In genomic region chr14:102694530-102695171, GRCh38 we compare ENCODE assay signal across 8 cellular contexts.
DNase-seq lines count a peak whose midpoint lies in the region; ATAC-seq, FAIRE-seq and TF ChIP-seq lines count a peak whose summit lies in the region.

No MANE protein-coding gene starts in this region.

- 28 to 31% (median 30%) methylated on average over 8 of the region's 8 CpGs for WGBS in small intestine, 3 donors

- peaks cover 2 to 8% of the 10 kb centered on the region in 2 donors for H3K4me1 ChIP-seq in small intestine (ENCODE audit: control insufficient read depth in 2 of 2, insufficient read depth in 1 of 2, low read depth in 1 of 2, low read length in 1 of 2)

- H3K4me3 ChIP-seq in astrocyte of the spinal cord (ENCODE audit: low read depth, low read length), result no peak overlapping the region
- no peak overlapping the region for H3K4me3 ChIP-seq in small intestine (ENCODE audit: low read depth in 1 of 2, low read length in 2 of 2)

- in situ Hi-C loops in astrocyte of the spinal cord (cut with HindIII; ENCODE audit: low sequenced_read_pairs), result no loop called here

- H3K27ac ChIP-seq in small intestine (ENCODE audit: low read depth in 1 of 2, low read length in 1 of 2), result no peak overlapping the region

- H3K36me3 ChIP-seq in small intestine (ENCODE audit: control insufficient read depth in 2 of 2, insufficient read depth in 2 of 2, low read length in 2 of 2), result no peaks in the 10 kb centered on the region

- FAIRE-seq in small intestine (lab: Jason Lieb, UNC), result peak; percentile 15

- peak; percentile 76 for DNase-seq in NCI-H1436 (lab: John Stamatoyannopoulos, UW)
- no peak for DNase-seq in NCI-H1436 treated with DMSO at 0.1 percent for 48 hours (lab: John Stamatoyannopoulos, UW)
- peak; percentile 55 for DNase-seq in NCI-H1105 (lab: John Stamatoyannopoulos, UW)
- peak; percentile 23 to 72 for DNase-seq in SW 1271 (lab: John Stamatoyannopoulos, UW)
- peak; percentile 78 for DNase-seq in astrocyte of the spinal cord (ENCODE audit: low read depth, low spot score)
- peak; percentile 7 to 80 for DNase-seq in hippocampal formation (lab: John Stamatoyannopoulos, UW)
- peak; percentile 81 for DNase-seq in small intestine

- ATAC-seq in GM21737 (IDR thresholded peaks at IDR 0.05; ENCODE audit: unreplicated experiment), result no peak

- TF ChIP-seq CTCF in astrocyte of the spinal cord (IDR thresholded peaks at IDR 0.05; ENCODE audit: low read depth, low read length), result peak; percentile 60

- H3K9me3 ChIP-seq in small intestine (ENCODE audit: control insufficient read depth, low read depth), result no peaks in the 10 kb centered on the region

- H3K27me3 ChIP-seq in small intestine (ENCODE audit: control insufficient read depth in 2 of 2, insufficient read depth in 2 of 2, low read length in 2 of 2), result no peaks in the 10 kb centered on the region
